ENCODE assay signal across 1 cellular context in genomic region chr16:10895053-10895946, GRCh38.
TF ChIP-seq lines count a peak whose summit lies in the region.

No MANE protein-coding gene starts in this region.

TF ChIP-seq in HepG2, 621 proteins besides CTCF, POLR2A, EP300 and RAD21 (continued from another document and continues in another):
- TF ChIP-seq KAT8 (CRISPR knock-in tag; IDR thresholded peaks at IDR 0.05) (peak; percentile 63; the same call in 1 of the 2 replicates), SNAPC2 (CRISPR knock-in tag; IDR thresholded peaks at IDR 0.05) (peak; percentile 86; the same call in 1 of the 2 replicates), ZBTB2 (CRISPR knock-in tag; IDR thresholded peaks at IDR 0.05; ENCODE audit: low read depth) (peak; percentile 71), ZNF263 (CRISPR knock-in tag; IDR thresholded peaks at IDR 0.05) (peak; percentile 47; the same call in 1 of the 2 replicates), PHF21A (CRISPR knock-in tag; IDR thresholded peaks at IDR 0.05) (no peak), ZBTB1 (CRISPR knock-in tag; IDR thresholded peaks at IDR 0.05; ENCODE audit: borderline replicate concordance) (peak; percentile 80; the same call in 1 of the 2 replicates), ZSCAN12 (CRISPR knock-in tag; IDR thresholded peaks at IDR 0.05) (peak; percentile 91; the same call in 1 of the 2 replicates), MED8 (CRISPR knock-in tag; IDR thresholded peaks at IDR 0.05; ENCODE audit: insufficient replicate concordance) (no peak), HBP1 (CRISPR knock-in tag; IDR thresholded peaks at IDR 0.05; ENCODE audit: low read depth) (peak; percentile 98), ZNF224 (CRISPR knock-in tag; IDR thresholded peaks at IDR 0.05) (no peak), ZKSCAN8 (CRISPR knock-in tag; IDR thresholded peaks at IDR 0.05; ENCODE audit: borderline replicate concordance) (no peak), ZBTB20 (CRISPR knock-in tag; IDR thresholded peaks at IDR 0.05; ENCODE audit: borderline replicate concordance, low read depth) (peak; percentile 86; the same call in 1 of the 2 replicates), TEAD2 (CRISPR knock-in tag; IDR thresholded peaks at IDR 0.05) (peak; percentile 88; the same call in 1 of the 2 replicates), TBX3 (IDR thresholded peaks at IDR 0.05; ENCODE audit: borderline replicate concordance) (no peak), ZEB1 (IDR thresholded peaks at IDR 0.05; ENCODE audit: insufficient replicate concordance, low read depth) (no peak), ZNF552 (CRISPR knock-in tag; IDR thresholded peaks at IDR 0.05; ENCODE audit: borderline replicate concordance) (0 out of 2 replicates have a peak, but pooled peaks have one; percentile 59), ZSCAN9 (CRISPR knock-in tag; IDR thresholded peaks at IDR 0.05; ENCODE audit: borderline replicate concordance) (peak; percentile 99), TSC22D2 (CRISPR knock-in tag; IDR thresholded peaks at IDR 0.05; ENCODE audit: borderline replicate concordance) (peak; percentile 99), ZBTB3 (CRISPR knock-in tag; IDR thresholded peaks at IDR 0.05; ENCODE audit: borderline replicate concordance, low read depth) (peak; percentile 57; the same call in 1 of the 2 replicates), PHB2 (IDR thresholded peaks at IDR 0.05; ENCODE audit: partially characterized antibody) (no peak), ZBTB34 (CRISPR knock-in tag; IDR thresholded peaks at IDR 0.05) (no peak), ZNF276 (CRISPR knock-in tag; IDR thresholded peaks at IDR 0.05; ENCODE audit: low read depth) (peak; percentile 60; the same call in 1 of the 2 replicates), RNF219 (CRISPR knock-in tag; IDR thresholded peaks at IDR 0.05) (peak; percentile 73; the same call in 1 of the 2 replicates), ATRX (CRISPR knock-in tag; IDR thresholded peaks at IDR 0.05; ENCODE audit: borderline replicate concordance) (0 out of 2 replicates have a peak, but pooled peaks have one; percentile 43), ZNF501 (CRISPR knock-in tag; IDR thresholded peaks at IDR 0.05) (no peak), CSRNP1 (CRISPR knock-in tag; IDR thresholded peaks at IDR 0.05) (no peak), ZNF652 (CRISPR knock-in tag; IDR thresholded peaks at IDR 0.05; ENCODE audit: borderline replicate concordance, low read depth) (no peak), CEBPB (IDR thresholded peaks at IDR 0.05; ENCODE audit: borderline replicate concordance, low read depth, low read length) (no peak), ZBTB7A (CRISPR knock-in tag; IDR thresholded peaks at IDR 0.05) (0 out of 2 replicates have a peak, but pooled peaks have one; percentile 26), ZNF687 (CRISPR knock-in tag; IDR thresholded peaks at IDR 0.05) (peak; percentile 51), KDM4B (CRISPR knock-in tag; IDR thresholded peaks at IDR 0.05) (peak; percentile 86), MXI1 (IDR thresholded peaks at IDR 0.05; ENCODE audit: borderline replicate concordance, low read depth, low read length) (no peak; the same call in 2 of the 3 replicates), ZNF136 (CRISPR knock-in tag; IDR thresholded peaks at IDR 0.05; ENCODE audit: low read depth) (peak; percentile 39; the same call in 1 of the 2 replicates), BORCS8-MEF2B (CRISPR knock-in tag; IDR thresholded peaks at IDR 0.05) (peak; percentile 98), ZNF569 (CRISPR knock-in tag; IDR thresholded peaks at IDR 0.05; ENCODE audit: borderline replicate concordance) (no peak), USF2 (IDR thresholded peaks at IDR 0.05; ENCODE audit: low read depth, low read length) (no peak), USF2 (CRISPR knock-in tag; IDR thresholded peaks at IDR 0.05; ENCODE audit: borderline replicate concordance) (no peak), KMT2B (CRISPR knock-in tag; IDR thresholded peaks at IDR 0.05) (peak; percentile 82), TIGD3 (CRISPR knock-in tag; IDR thresholded peaks at IDR 0.05; ENCODE audit: borderline replicate concordance) (no peak), ETS1 (CRISPR knock-in tag; IDR thresholded peaks at IDR 0.05) (0 out of 2 replicates have a peak, but pooled peaks have one; percentile 63), PITX1 (CRISPR knock-in tag; IDR thresholded peaks at IDR 0.05) (no peak; the same call in 1 of the 2 replicates), SP5 (CRISPR knock-in tag; IDR thresholded peaks at IDR 0.05; ENCODE audit: borderline replicate concordance, low read depth) (peak; percentile 49; the same call in 1 of the 2 replicates)
